ENCODE assay signal across 8 cellular contexts in genomic region chr1:100352267-100353072, GRCh38. TPM values are rescaled to one million over a fixed set of nuclear protein-coding genes. Genes with fewer than 3 reads are reported as not detected.
DNase-seq lines count a peak whose midpoint lies in the region; ATAC-seq lines count a peak whose summit lies in the region.

CDC14A (plus strand) TSS chr1:100352506; CDS start chr1:100352955, 449 bp downstream.

- H3K79me2 ChIP-seq in GM23248 (ENCODE audit: insufficient read depth) = no peaks in the 10 kb centered on the region

- H3K9me3 Mint-ChIP-seq in activated T-helper 17 cell treated with anti-CD3 and anti-CD28 coated beads, Interleukin-2, amount 50 U/mL, for 72 hours = no peaks in the 10 kb centered on the region
- no peaks in the 10 kb centered on the region for H3K9me3 Mint-ChIP-seq in natural killer cell treated with Interleukin-12 subunit alpha and Interleukin-12 subunit beta and Interleukin-15 and Interleukin-18, amount 100 ng/mL, for 72 hours

- in situ Hi-C loops in GM23248 (cut with MboI) = no loop called here

- H3K36me3 Mint-ChIP-seq in activated T-helper 17 cell treated with anti-CD3 and anti-CD28 coated beads, Interleukin-2, amount 50 U/mL, for 72 hours (ENCODE audit: low read depth) = peaks cover 56% of the 10 kb centered on the region
- H3K36me3 Mint-ChIP-seq in natural killer cell treated with Interleukin-12 subunit alpha and Interleukin-12 subunit beta and Interleukin-15 and Interleukin-18, amount 100 ng/mL, for 72 hours = peaks cover 9% of the 10 kb centered on the region

- no peaks in the 10 kb centered on the region for H3K36me3 ChIP-seq in GM23248 (ENCODE audit: low read depth)

- peak within 1 kb of the TSS; percentile 96 for H3K4me2 ChIP-seq in GM23248 (ENCODE audit: unreplicated experiment)

- H3K4me3 Mint-ChIP-seq in activated T-helper 17 cell treated with anti-CD3 and anti-CD28 coated beads, Interleukin-2, amount 50 U/mL, for 72 hours = peak within 1 kb of the TSS; percentile 95
- H3K4me3 Mint-ChIP-seq in natural killer cell treated with Interleukin-12 subunit alpha and Interleukin-12 subunit beta and Interleukin-15 and Interleukin-18, amount 100 ng/mL, for 72 hours = peak within 1 kb of the TSS; percentile 98

- no peaks in the 10 kb centered on the region for H3K27me3 Mint-ChIP-seq in activated T-helper 17 cell treated with anti-CD3 and anti-CD28 coated beads, Interleukin-2, amount 50 U/mL, for 72 hours
- no peaks in the 10 kb centered on the region for H3K27me3 Mint-ChIP-seq in natural killer cell treated with Interleukin-12 subunit alpha and Interleukin-12 subunit beta and Interleukin-15 and Interleukin-18, amount 100 ng/mL, for 72 hours

- H3K27me3 ChIP-seq in GM23248 (replicated peaks; ENCODE audit: insufficient read depth) = no peaks in the 10 kb centered on the region

- peak within 1 kb of the TSS; percentile 99 for H2AFZ ChIP-seq in GM23248

- peak; percentile 74 for ATAC-seq in activated T-helper 17 cell treated with anti-CD3 and anti-CD28 coated beads, Interleukin-2, amount 50 U/mL, for 72 hours (replicated peaks)
- ATAC-seq in natural killer cell treated with Interleukin-12 subunit alpha and Interleukin-12 subunit beta and Interleukin-15 and Interleukin-18, amount 100 ng/mL, for 72 hours = peak; percentile 87 to 91
- ATAC-seq in stimulated activated naive CD8-positive, alpha-beta T cell treated with anti-CD3 and anti-CD28 coated beads, Interleukin-15, Interleukin-2, amounts not matched to agents 100 U/mL and 50 U/mL, for 24 hours = peak; percentile 77

- H4K20me1 ChIP-seq in GM23248 (ENCODE audit: insufficient read depth) = no peaks in the 10 kb centered on the region

- peaks cover 9% of the 10 kb centered on the region for H3K4me1 ChIP-seq in GM23248 (ENCODE audit: insufficient read depth)

- H3F3A ChIP-seq in GM23248 (ENCODE audit: insufficient read depth) = peaks cover 16% of the 10 kb centered on the region; the same call in 1 of the 2 replicates

- WGBS in GM23248 (ENCODE audit: low coverage in 1 of 2, low lambda C conversion rate in 2 of 2, missing lambda C conversion rate in 2 of 2), 2 experiments = 0 to 1% methylated on average over 43 of the region's 65 CpGs

- peak within 1 kb of the TSS; percentile 92 for H3K4me3 ChIP-seq in GM23248

- DNase-seq in Daoy (ENCODE audit: low read depth) (peak; percentile 99), GM23248 (peak; percentile 97), Kasumi-1 (lab: John Stamatoyannopoulos, UW) (peak; percentile 96 to 97), RPMI8226 (peak; percentile 92), fibroblast of peridontal ligament (ENCODE audit: extremely low read depth) (peak; percentile 92)
- DNase-seq in natural killer cell treated with Interleukin-12 subunit alpha and Interleukin-12 subunit beta and Interleukin-15 and Interleukin-18, amount 100 ng/mL, for 72 hours (ENCODE audit: low spot score) = peak; percentile 94
- peak; percentile 88 for DNase-seq in stimulated activated naive CD8-positive, alpha-beta T cell treated with anti-CD3 and anti-CD28 coated beads, Interleukin-15, Interleukin-2, amounts not matched to agents 100 U/mL and 50 U/mL, for 24 hours

- peak within 1 kb of the TSS; percentile 97 for H3K27ac Mint-ChIP-seq in activated T-helper 17 cell treated with anti-CD3 and anti-CD28 coated beads, Interleukin-2, amount 50 U/mL, for 72 hours
- peak within 1 kb of the TSS; percentile 88 to 91 for H3K27ac Mint-ChIP-seq in natural killer cell treated with Interleukin-12 subunit alpha and Interleukin-12 subunit beta and Interleukin-15 and Interleukin-18, amount 100 ng/mL, for 72 hours

- peaks cover 33% of the 10 kb centered on the region for H3K4me1 Mint-ChIP-seq in activated T-helper 17 cell treated with anti-CD3 and anti-CD28 coated beads, Interleukin-2, amount 50 U/mL, for 72 hours
- H3K4me1 Mint-ChIP-seq in natural killer cell treated with Interleukin-12 subunit alpha and Interleukin-12 subunit beta and Interleukin-15 and Interleukin-18, amount 100 ng/mL, for 72 hours (ENCODE audit: low read depth in 2 of 2) = peaks cover 44 to 54% of the 10 kb centered on the region in 2 donors

- peak within 1 kb of the TSS; percentile 79 for H3K27ac ChIP-seq in GM23248

- no peaks in the 10 kb centered on the region for H3K9me3 ChIP-seq in GM23248 (ENCODE audit: low read depth)

- peak within 1 kb of the TSS; percentile 79 for H3K9ac ChIP-seq in GM23248

- H3K9me2 ChIP-seq in GM23248 (ENCODE audit: insufficient read depth) = no peaks in the 10 kb centered on the region

RNA-seq across cellular contexts. Expression of gene CDC14A, which starts in this region (rescaled TPM):
- 4.6 and 5.1 TPM in 2 replicates for total RNA-seq in Daoy (2014; rRNA removed; shearing (Covaris generic))
- 1.5 and 5.6 TPM in 2 replicates for total RNA-seq in GM23248 (2014; rRNA removed; shearing (Covaris generic))
- polyA plus RNA-seq in GM23248 (2016; fragmentation: Nextera tagmentation; extraction: Ambion mirVana) = 1.5 and 1.8 TPM in 2 replicates
- 10 to 100 TPM; 21.0 to 31.0 TPM for total RNA-seq in activated T-helper 17 cell treated with anti-CD3 and anti-CD28 coated beads, Interleukin-2, amount 50 U/mL, for 72 hours
- 10 to 100 TPM; 15.0 to 26.9 TPM for total RNA-seq in natural killer cell treated with Interleukin-12 subunit alpha and Interleukin-12 subunit beta and Interleukin-15 and Interleukin-18, amount 100 ng/mL, for 72 hours

Comparison
In these comparisons a context has a peak if more than half of its experiments do, and no peak if none do; other contexts are left out.
1. Peak in every context shown above with its lines: DNase-seq, ATAC-seq, H3K4me3 ChIP-seq and H3K27ac ChIP-seq.